In genomic region chr2:100244881-100245605, GRCh38 we compare ENCODE assay signal across 20 cellular contexts.
DNase-seq lines count a peak whose midpoint lies in the region; ATAC-seq, FAIRE-seq and TF ChIP-seq lines count a peak whose summit lies in the region.
"Had no signal": no experiment of that assay in that cellular context is flagged by ENCODE, and none has a peak within 500 bp of the region (broad histone marks: within the 10 kb centered on the region; RNA-seq: fewer than 3 reads in every experiment).

No MANE protein-coding gene starts in this region.

- no peaks in the 10 kb centered on the region for H3K4me1 ChIP-seq in HepG2 (ENCODE audit: insufficient read depth, low read length)

- DNase-seq in CD1c-positive myeloid dendritic cell (ENCODE audit: extremely low spot score): peak; percentile 64
- DNase-seq in M059J (ENCODE audit: low read depth): peak; percentile 43
- DNase-seq in chondrocyte (ENCODE audit: low spot score): no peak
- peak; percentile 37 for DNase-seq in skeletal muscle cell (ENCODE audit: low read depth)
- DNase-seq in HepG2 (ENCODE audit: low spot score): no peak
- no peak for DNase-seq in OCI-M1 (lab: John Stamatoyannopoulos, UW)
- no peak for DNase-seq in dermis blood vessel endothelial cell
- DNase-seq: activated CD4-positive, alpha-beta memory T cell treated with anti-CD3 and anti-CD28 coated beads for 36 hours; activated naive CD4-positive, alpha-beta T cell; activated T-cell treated with anti-CD3 and anti-CD28 coated beads for 4 hours; NCI-H1092; NCI-H2081 treated with DMSO at 0.1 percent for 48 hours; NCI-H510A treated with DMSO at 0.1 percent for 48 hours; retina; stimulated activated CD4-positive, alpha-beta T cell treated with anti-CD3 and anti-CD28 coated beads, Interleukin-15, amount 100 ng/mL, for 24 hours; tibial artery had no signal

- no peak overlapping the region for H3K27ac ChIP-seq in HepG2 (ENCODE audit: extremely low read length, insufficient read depth, low read length)
- H3K27ac ChIP-seq: neutrophil, tibial artery had no signal

- no peaks in the 10 kb centered on the region for H3K27me3 Mint-ChIP-seq in chondrocyte (ENCODE audit: low read depth)

- POLR2A ChIA-PET in HepG2 (lab: Yijun Ruan, JAX): no interaction called here

- H3K4me2 ChIP-seq in HepG2 (ENCODE audit: low read depth, low read length): no peak overlapping the region

- no TSS peak for BruUV-seq in HepG2 (replicated peaks; lab: Mats Ljungman, UMichigan)

- no peaks in the 10 kb centered on the region; the same call in 1 of the 2 replicates for H4K20me1 ChIP-seq in HepG2 (ENCODE audit: insufficient read depth, low read length)

- 22% methylated on average over 6 of the region's 6 CpGs for WGBS in HepG2 (ENCODE audit: low lambda C conversion rate)

- no peak overlapping the region for H2AFZ ChIP-seq in HepG2 (ENCODE audit: low read length)

- ATAC-seq in GM19395 (IDR thresholded peaks at IDR 0.05; ENCODE audit: unreplicated experiment): no peak
- no peak for ATAC-seq in HepG2
- ATAC-seq: Right ventricle myocardium inferior had no signal

- no peak for TF ChIP-seq RAD21 in HepG2 (CRISPR knock-in tag; IDR thresholded peaks at IDR 0.05)

- FAIRE-seq in HepG2 (lab: Jason Lieb, UNC): no peak
- FAIRE-seq: G401.6 had no signal

- no peak overlapping the region for H3K4me3 Mint-ChIP-seq in chondrocyte (ENCODE audit: unreplicated experiment)
- H3K4me3 Mint-ChIP-seq: activated CD4-positive, alpha-beta memory T cell treated with anti-CD3 and anti-CD28 coated beads for 36 hours had no signal

- H3K27ac Mint-ChIP-seq in chondrocyte (ENCODE audit: unreplicated experiment): peak overlapping the region; percentile 23
- H3K27ac Mint-ChIP-seq: activated CD4-positive, alpha-beta memory T cell treated with anti-CD3 and anti-CD28 coated beads for 36 hours had no signal

- intact Hi-C loops in HepG2 (cut with micrococcal nuclease; ENCODE audit: unreplicated experiment): no loop called here

- peaks cover 0 to 16% of the 10 kb centered on the region in 2 experiments; a peak in 3 of 5 replicates for H3K27me3 ChIP-seq in HepG2 (ENCODE audit: control insufficient read depth in 1 of 2, insufficient read depth in 2 of 2, low read length in 2 of 2)
- H3K27me3 ChIP-seq: neutrophil, tibial artery had no signal

- TF ChIP-seq EP300 in HepG2 (IDR thresholded peaks at IDR 0.05; ENCODE audit: low read depth in 2 of 2, low read length in 2 of 2) (no peak), HepG2 (CRISPR knock-in tag; IDR thresholded peaks at IDR 0.05; ENCODE audit: borderline replicate concordance) (no peak)

- in situ Hi-C loops in HepG2 (cut with HindIII; ENCODE audit: extremely low pct_ligation_motif_present, low pct_unique_long_range_greater_than_20kb): loop anchor here (5.0 to 10.0 kb wide), 3 partner anchors 430 to 688 kb away; no protein-coding TSS in a partner anchor

- peaks cover 5% of the 10 kb centered on the region for H3K9me3 Mint-ChIP-seq in chondrocyte (ENCODE audit: low read depth)
- H3K9me3 Mint-ChIP-seq: activated CD4-positive, alpha-beta memory T cell treated with anti-CD3 and anti-CD28 coated beads for 36 hours had no signal

- no peak overlapping the region for H3K9ac ChIP-seq in HepG2 (ENCODE audit: insufficient read depth, low read depth, low read length)

- H3K79me2 ChIP-seq in HepG2 (ENCODE audit: insufficient read depth, low read length): no peaks in the 10 kb centered on the region

- CTCF ChIA-PET in HepG2 (lab: Yijun Ruan, JAX; ENCODE audit: low intra/inter-chr PET ratio, low total read pairs): no interaction called here

- TF ChIP-seq CTCF in chondrocyte (IDR thresholded peaks at IDR 0.05) (no peak), HepG2 (CRISPR knock-in tag; IDR thresholded peaks at IDR 0.05) (no peak)

- no peak overlapping the region for H3K4me3 ChIP-seq in skeletal muscle cell (ENCODE audit: low read depth, low read length)
- no peak overlapping the region for H3K4me3 ChIP-seq in HepG2 (replicated peaks in 1 of 3; ENCODE audit: insufficient read depth in 1 of 3, low read depth in 2 of 3, low read length in 3 of 3)
- H3K4me3 ChIP-seq: tibial artery had no signal

- peaks cover 4% of the 10 kb centered on the region for H3K36me3 Mint-ChIP-seq in chondrocyte (ENCODE audit: low read depth)
- H3K36me3 Mint-ChIP-seq: activated CD4-positive, alpha-beta memory T cell treated with anti-CD3 and anti-CD28 coated beads for 36 hours had no signal

- H3K4me1 Mint-ChIP-seq in chondrocyte (ENCODE audit: low read depth): peaks cover 27% of the 10 kb centered on the region

- H3K9me3 ChIP-seq in HepG2 (ENCODE audit: low read length): no peaks in the 10 kb centered on the region
- H3K9me3 ChIP-seq: neutrophil, tibial artery had no signal

- TF ChIP-seq POLR2A in HepG2 (IDR thresholded peaks at IDR 0.05; ENCODE audit: insufficient read depth in 1 of 2, low read depth in 2 of 2, low read length in 2 of 2): no peak

- no peaks in the 10 kb centered on the region for H3K36me3 ChIP-seq in HepG2 (replicated peaks in 1 of 2; ENCODE audit: control insufficient read depth in 1 of 2, insufficient read depth in 2 of 2, low read length in 2 of 2)
- H3K36me3 ChIP-seq: neutrophil, tibial artery had no signal

TF ChIP-seq in HepG2, 621 proteins besides CTCF, POLR2A, EP300 and RAD21:
- no peak for TF ChIP-seq ZFP82 (CRISPR knock-in tag; IDR thresholded peaks at IDR 0.05; ENCODE audit: borderline replicate concordance)
- no peak for TF ChIP-seq KDM4B (CRISPR knock-in tag; IDR thresholded peaks at IDR 0.05)

Comparison
In these comparisons a context has a peak if more than half of its experiments do, and no peak if none do; other contexts are left out.
1. DNase-seq: peak in CD1c-positive myeloid dendritic cell (single experiment), M059J (single experiment) and skeletal muscle cell (single experiment); none in chondrocyte (single experiment), HepG2 (single experiment), OCI-M1 (single experiment) and dermis blood vessel endothelial cell (single experiment).